In genomic region chr20:11124849-11125505, GRCh38 we compare ENCODE assay signal across 21 cellular contexts.
DNase-seq lines count a peak whose midpoint lies in the region; ATAC-seq, FAIRE-seq and TF ChIP-seq lines count a peak whose summit lies in the region.
"Had no signal": no experiment of that assay in that cellular context is flagged by ENCODE, and none has a peak within 500 bp of the region (broad histone marks: within the 10 kb centered on the region; RNA-seq: fewer than 3 reads in every experiment).

No MANE protein-coding gene starts in this region.

- H3K36me3 Mint-ChIP-seq in astrocyte (ENCODE audit: low read depth, unreplicated experiment) = peaks cover 2% of the 10 kb centered on the region
- no peaks in the 10 kb centered on the region for H3K36me3 Mint-ChIP-seq in activated CD8-positive, alpha-beta T cell treated with anti-CD3 and anti-CD28 coated beads, Interleukin-2, amount 10 ng/mL, durations not matched to agents 7 days and 5 days (ENCODE audit: low read depth)

- no peak for TF ChIP-seq EP300 in upper lobe of left lung (IDR thresholded peaks at IDR 0.05)

- no peak for TF ChIP-seq POLR2A in upper lobe of left lung (IDR thresholded peaks at IDR 0.05)

- H3K9me3 ChIP-seq in astrocyte (ENCODE audit: insufficient read depth, low read depth, low read length) (no peaks in the 10 kb centered on the region), keratinocyte (ENCODE audit: control insufficient read depth, low read depth, low read length) (no peaks in the 10 kb centered on the region), upper lobe of left lung (no peaks in the 10 kb centered on the region)
- H3K9me3 ChIP-seq: SJSA1 had no signal

- H3K27ac Mint-ChIP-seq in astrocyte (ENCODE audit: unreplicated experiment) = peak overlapping the region; percentile 83
- no peak overlapping the region for H3K27ac Mint-ChIP-seq in activated CD8-positive, alpha-beta T cell treated with anti-CD3 and anti-CD28 coated beads, Interleukin-2, amount 10 ng/mL, durations not matched to agents 7 days and 5 days
- H3K27ac Mint-ChIP-seq: activated CD4-positive, alpha-beta T cell treated with anti-CD3 and anti-CD28 coated beads, Interleukin-2, amount 10 ng/mL, durations not matched to agents 7 days and 5 days; CD4-positive, alpha-beta T cell had no signal

- no peak for TF ChIP-seq CTCF in astrocyte (IDR thresholded peaks at IDR 0.05; ENCODE audit: insufficient read depth, low read depth, low read length)
- no peak for TF ChIP-seq CTCF in keratinocyte (optimal IDR thresholded peaks at IDR 0.05 in 1 of 3, IDR thresholded peaks at IDR 0.05 in 1 of 3, conservative IDR thresholded peaks at IDR 0.05 in 1 of 3; ENCODE audit: extremely low read depth in 1 of 3, insufficient read depth in 2 of 3, low read length in 3 of 3)
- no peak for TF ChIP-seq CTCF in upper lobe of left lung (IDR thresholded peaks at IDR 0.05)

- no peaks in the 10 kb centered on the region for H3K9me3 Mint-ChIP-seq in astrocyte (ENCODE audit: unreplicated experiment)
- H3K9me3 Mint-ChIP-seq in activated CD8-positive, alpha-beta T cell treated with anti-CD3 and anti-CD28 coated beads, Interleukin-2, amount 10 ng/mL, durations not matched to agents 7 days and 5 days (ENCODE audit: insufficient read depth) = no peaks in the 10 kb centered on the region

- H3K79me2 ChIP-seq in astrocyte (ENCODE audit: insufficient read depth, low read length) (no peaks in the 10 kb centered on the region), keratinocyte (ENCODE audit: control insufficient read depth, insufficient read depth, low read length) (no peaks in the 10 kb centered on the region)

- H3K4me3 ChIP-seq in astrocyte (ENCODE audit: insufficient read depth, low read depth, low read length) (no peak overlapping the region), keratinocyte (ENCODE audit: control insufficient read depth in 2 of 3, extremely low read depth in 1 of 3, insufficient read depth in 2 of 3, low read depth in 1 of 3, low read length in 3 of 3) (no peak overlapping the region), upper lobe of left lung (no peak overlapping the region)
- H3K4me3 ChIP-seq: cardiac muscle cell, PC-9, SJSA1 had no signal

- POLR2A ChIA-PET in activated CD8-positive, alpha-beta T cell treated with anti-CD3 and anti-CD28 coated beads, Interleukin-2, amount 10 ng/mL, durations not matched to agents 7 days and 5 days (lab: Charles Lee) = no interaction called here

- WGBS in upper lobe of left lung, 2 donors = 44 to 49% methylated on average over 2 of the region's 2 CpGs

- DNase-seq in CD1c-positive myeloid dendritic cell (ENCODE audit: extremely low spot score) = peak; percentile 4
- peak; percentile 20 for DNase-seq in KG1 (lab: John Stamatoyannopoulos, UW)
- DNase-seq in astrocyte (ENCODE audit: low read depth) = no peak
- no peak for DNase-seq in keratinocyte (ENCODE audit: low read depth, low spot score)
- DNase-seq in upper lobe of left lung = no peak
- no peak for DNase-seq in HPDE6-E6E7 (ENCODE audit: extremely low spot score)
- no peak for DNase-seq in activated CD8-positive, alpha-beta T cell treated with anti-CD3 and anti-CD28 coated beads, Interleukin-2, amount 10 ng/mL, durations not matched to agents 7 days and 5 days
- DNase-seq: activated CD4-positive, alpha-beta T cell treated with anti-CD3 and anti-CD28 coated beads, Interleukin-2, amount 10 ng/mL, durations not matched to agents 7 days and 5 days; activated CD8-positive, alpha-beta memory T cell treated with anti-CD3 and anti-CD28 coated beads, Interleukin-2, amount 50 U/mL, for 4 hours; activated effector memory CD4-positive, alpha-beta T cell treated with anti-CD3 and anti-CD28 coated beads, Interleukin-2, amount 50 U/mL, for 16 hours; CD4-positive, alpha-beta T cell; dermis blood vessel endothelial cell; left colon; NCI-H1436; NCI-H82; PC-9; T-helper 9 cell had no signal

- FAIRE-seq in astrocyte (lab: Jason Lieb, UNC) = no peak
- FAIRE-seq in keratinocyte (lab: Jason Lieb, UNC) = peak; percentile 75

- no peaks in the 10 kb centered on the region for H3K9me1 ChIP-seq in keratinocyte (ENCODE audit: control insufficient read depth, extremely low read depth, insufficient read depth, low read length)

- no peak overlapping the region for H3K4me3 Mint-ChIP-seq in astrocyte (ENCODE audit: unreplicated experiment)
- no peak overlapping the region for H3K4me3 Mint-ChIP-seq in activated CD8-positive, alpha-beta T cell treated with anti-CD3 and anti-CD28 coated beads, Interleukin-2, amount 10 ng/mL, durations not matched to agents 7 days and 5 days
- H3K4me3 Mint-ChIP-seq: activated CD4-positive, alpha-beta T cell treated with anti-CD3 and anti-CD28 coated beads, Interleukin-2, amount 10 ng/mL, durations not matched to agents 7 days and 5 days; CD4-positive, alpha-beta T cell had no signal

- no peaks in the 10 kb centered on the region for H3K36me3 ChIP-seq in astrocyte (ENCODE audit: insufficient read depth, low read length)
- no peaks in the 10 kb centered on the region for H3K36me3 ChIP-seq in keratinocyte (ENCODE audit: control insufficient read depth in 2 of 2, extremely low read depth in 1 of 2, insufficient read depth in 2 of 2, low read length in 2 of 2)
- no peaks in the 10 kb centered on the region for H3K36me3 ChIP-seq in upper lobe of left lung
- H3K36me3 ChIP-seq: cardiac muscle cell, SJSA1 had no signal

- H3K27me3 ChIP-seq in astrocyte (ENCODE audit: insufficient read depth, low read length) = no peaks in the 10 kb centered on the region
- H3K27me3 ChIP-seq in keratinocyte (ENCODE audit: control insufficient read depth, extremely low read depth, insufficient read depth, low read length) = no peaks in the 10 kb centered on the region
- no peaks in the 10 kb centered on the region for H3K27me3 ChIP-seq in upper lobe of left lung
- H3K27me3 ChIP-seq: cardiac muscle cell, SJSA1 had no signal

- peaks cover 30% of the 10 kb centered on the region for H3K4me1 Mint-ChIP-seq in astrocyte (ENCODE audit: low read depth, unreplicated experiment)
- no peaks in the 10 kb centered on the region for H3K4me1 Mint-ChIP-seq in activated CD8-positive, alpha-beta T cell treated with anti-CD3 and anti-CD28 coated beads, Interleukin-2, amount 10 ng/mL, durations not matched to agents 7 days and 5 days (ENCODE audit: low read depth)
- H3K4me1 Mint-ChIP-seq: activated CD4-positive, alpha-beta T cell treated with anti-CD3 and anti-CD28 coated beads, Interleukin-2, amount 10 ng/mL, durations not matched to agents 7 days and 5 days had no signal

- H3K9ac ChIP-seq in astrocyte (ENCODE audit: low read length) = no peak overlapping the region
- H3K9ac ChIP-seq in keratinocyte (ENCODE audit: control insufficient read depth, extremely low read depth, insufficient read depth, low read length) = no peak overlapping the region

- dilution Hi-C loops in keratinocyte (cut with MboI; ENCODE audit: extremely low pct_ligation_motif_present, low sequenced_read_pairs) = no loop called here

- H4K20me1 ChIP-seq in astrocyte (ENCODE audit: insufficient read depth, low read length) = no peaks in the 10 kb centered on the region
- no peaks in the 10 kb centered on the region for H4K20me1 ChIP-seq in keratinocyte (ENCODE audit: control insufficient read depth, extremely low read depth, insufficient read depth, low read length)

- CTCF ChIA-PET in activated CD8-positive, alpha-beta T cell treated with anti-CD3 and anti-CD28 coated beads, Interleukin-2, amount 10 ng/mL, durations not matched to agents 7 days and 5 days (lab: Charles Lee) = no interaction called here

- no peaks in the 10 kb centered on the region for H3K27me3 Mint-ChIP-seq in astrocyte (ENCODE audit: low read depth, unreplicated experiment)
- H3K27me3 Mint-ChIP-seq in activated CD8-positive, alpha-beta T cell treated with anti-CD3 and anti-CD28 coated beads, Interleukin-2, amount 10 ng/mL, durations not matched to agents 7 days and 5 days (ENCODE audit: low read depth) = no peaks in the 10 kb centered on the region
- H3K27me3 Mint-ChIP-seq: activated CD4-positive, alpha-beta T cell treated with anti-CD3 and anti-CD28 coated beads, Interleukin-2, amount 10 ng/mL, durations not matched to agents 7 days and 5 days; CD4-positive, alpha-beta T cell had no signal

- no peak overlapping the region for H3K27ac ChIP-seq in astrocyte (ENCODE audit: low read depth, low read length)
- H3K27ac ChIP-seq in keratinocyte (ENCODE audit: control insufficient read depth, insufficient read depth, low read length) = no peak overlapping the region
- H3K27ac ChIP-seq in upper lobe of left lung = no peak overlapping the region
- H3K27ac ChIP-seq: cardiac muscle cell, epithelial cell of prostate, PC-9, SJSA1 had no signal

- H3K4me1 ChIP-seq in astrocyte (ENCODE audit: insufficient read depth, low read length) (peaks cover 4% of the 10 kb centered on the region), keratinocyte (ENCODE audit: control insufficient read depth, extremely low read depth, insufficient read depth, low read length) (peaks cover 5% of the 10 kb centered on the region), upper lobe of left lung (no peaks in the 10 kb centered on the region)
- H3K4me1 ChIP-seq: SJSA1 had no signal

- ATAC-seq in upper lobe of left lung (ENCODE audit: low FRiP score in 2 of 2) (no peak), GM18519 (IDR thresholded peaks at IDR 0.05; ENCODE audit: low FRiP score, unreplicated experiment) (no peak)
- ATAC-seq in activated CD8-positive, alpha-beta T cell treated with anti-CD3 and anti-CD28 coated beads, Interleukin-2, amount 10 ng/mL, durations not matched to agents 7 days and 5 days = no peak
- ATAC-seq: left colon had no signal

- no peak overlapping the region for H3K4me2 ChIP-seq in astrocyte (ENCODE audit: low read length)
- no peak overlapping the region for H3K4me2 ChIP-seq in keratinocyte (ENCODE audit: control insufficient read depth, extremely low read depth, insufficient read depth, low read depth, low read length)
- H3K4me2 ChIP-seq: PC-9 had no signal

- H2AFZ ChIP-seq in astrocyte (ENCODE audit: low read depth, low read length) (no peak overlapping the region), keratinocyte (ENCODE audit: control insufficient read depth, low read length) (peak overlapping the region; percentile 6)
- H2AFZ ChIP-seq: PC-9 had no signal

Comparison
In these comparisons a context has a peak if more than half of its experiments do, and no peak if none do; other contexts are left out.
1. DNase-seq: peak in CD1c-positive myeloid dendritic cell (single experiment) and KG1 (single experiment); none in astrocyte (single experiment), keratinocyte (single experiment), upper lobe of left lung (0 of 2), HPDE6-E6E7 (single experiment) and activated CD8-positive, alpha-beta T cell treated with anti-CD3 and anti-CD28 coated beads, Interleukin-2, amount 10 ng/mL, durations not matched to agents 7 days and 5 days (single experiment).